ENCODE assay signal across 15 cellular contexts in the genomic region with DNA sequence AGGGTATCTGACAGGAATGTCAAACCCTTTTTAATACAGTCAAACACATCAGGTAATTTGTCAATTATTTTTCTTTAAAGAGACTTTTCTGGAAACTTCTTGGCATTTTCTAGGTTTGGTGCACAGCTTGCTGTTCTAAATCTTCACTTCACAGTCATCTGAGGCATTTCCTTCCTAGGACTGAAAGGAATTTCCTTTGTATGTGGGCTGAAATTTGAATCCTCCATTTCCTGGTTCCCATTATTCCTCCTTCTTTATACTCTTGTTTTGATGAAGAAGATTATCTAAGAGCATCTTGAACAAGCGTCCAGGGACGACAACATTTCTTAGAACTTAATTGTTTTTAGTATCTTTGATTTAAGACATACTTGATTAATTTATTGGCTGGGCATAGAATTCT. TPM values are rescaled to one million over a fixed set of nuclear protein-coding genes. Genes with fewer than 3 reads are reported as not detected.
DNase-seq lines count a peak whose midpoint lies in the region; ATAC-seq and TF ChIP-seq lines count a peak whose summit lies in the region.
"Had no signal": no experiment of that assay in that cellular context is flagged by ENCODE, and none has a peak within 500 bp of the region (broad histone marks: within the 10 kb centered on the region; RNA-seq: fewer than 3 reads in every experiment).

No MANE protein-coding gene starts in this region.

- H3K27ac ChIP-seq in heart right ventricle (peak overlapping the region in 8 of 10 donors; percentile 2 to 81 (median 49)), upper lobe of left lung (peak overlapping the region; percentile 23 to 79 (median 46))
- H3K27ac ChIP-seq: A549, PC-9 had no signal

- no peak for DNase-seq in heart right ventricle
- no peak for DNase-seq in Right ventricle myocardium inferior (ENCODE audit: missing footprints)
- peak; percentile 77 to 87 for DNase-seq in cardiac fibroblast (ENCODE audit: low read depth in 2 of 2)
- DNase-seq in kidney tubule cell (ENCODE audit: low spot score), result peak; percentile 44
- DNase-seq in upper lobe of left lung, result no peak
- no peak for DNase-seq in islet precursor cell
- no peak for DNase-seq in NK-92 treated with Interleukin-12 subunit alpha and Interleukin-12 subunit beta, amount 100 ng/mL, for 24 hours (lab: John Stamatoyannopoulos, UW)
- DNase-seq: activated gamma-delta T cell treated with Interleukin-2 at 50 U/mL for 16 hours; central memory CD4-positive, alpha-beta T cell; NCI-H1048; PC-9; T-helper 17 cell had no signal

- peaks cover 2 to 58% (median 37%) of the 10 kb centered on the region in 9 donors for H3K4me1 ChIP-seq in heart right ventricle
- peaks cover 0 to 11% (median 2%) of the 10 kb centered on the region in 4 donors for H3K4me1 ChIP-seq in upper lobe of left lung
- H3K4me1 ChIP-seq: A549 had no signal

- H3K27me3 ChIP-seq in heart right ventricle (no peaks in the 10 kb centered on the region), upper lobe of left lung (no peaks in the 10 kb centered on the region)
- H3K27me3 ChIP-seq: tibial nerve had no signal

- intact Hi-C loops in heart right ventricle (cut with DNase I), result no loop called here
- intact Hi-C loops in Right ventricle myocardium inferior (cut with DNase I), result no loop called here

- no peak for TF ChIP-seq CTCF in heart right ventricle (IDR thresholded peaks at IDR 0.05)
- TF ChIP-seq CTCF in cardiac fibroblast (IDR thresholded peaks at IDR 0.05; ENCODE audit: low read depth, low read length), result no peak
- no peak for TF ChIP-seq CTCF in upper lobe of left lung (IDR thresholded peaks at IDR 0.05)

- peak in 4 of 8 donors; percentile 46 to 65 (median 60) for ATAC-seq in heart right ventricle
- no peak for ATAC-seq in Right ventricle myocardium inferior
- no peak for ATAC-seq in upper lobe of left lung (ENCODE audit: low FRiP score in 2 of 2)
- no peak for ATAC-seq in GM19035 (IDR thresholded peaks at IDR 0.05; ENCODE audit: unreplicated experiment)
- ATAC-seq: A549, T-helper 17 cell had no signal

- no peak for TF ChIP-seq EP300 in upper lobe of left lung (IDR thresholded peaks at IDR 0.05)

- H3K9me3 ChIP-seq in heart right ventricle (peaks cover 0 to 4% (median 0%) of the 10 kb centered on the region in 11 donors), upper lobe of left lung (no peaks in the 10 kb centered on the region)
- H3K9me3 ChIP-seq: A549, tibial nerve had no signal

- 43 to 58% methylated on average over 2 of the region's 2 CpGs for WGBS in heart right ventricle, 2 donors
- WGBS in upper lobe of left lung, 2 donors, result 46 to 52% methylated on average over 2 of the region's 2 CpGs

- H3K36me3 ChIP-seq in heart right ventricle (peaks cover 0 to 15% (median 0%) of the 10 kb centered on the region in 9 donors), upper lobe of left lung (no peaks in the 10 kb centered on the region)

- no peak for TF ChIP-seq POLR2A in upper lobe of left lung (IDR thresholded peaks at IDR 0.05)

- H3K4me3 ChIP-seq in heart right ventricle (no peak overlapping the region), cardiac fibroblast (replicated peaks in 1 of 2; ENCODE audit: low read depth in 2 of 2, low read length in 2 of 2) (no peak overlapping the region), upper lobe of left lung (no peak overlapping the region)
- H3K4me3 ChIP-seq: A549, PC-9, tibial nerve had no signal

RNA-seq across cellular contexts. Expression of a gene that starts 24.9 kb away (rescaled TPM):
- total RNA-seq in heart right ventricle (100 to 1,000 TPM in 9 of 10 donors, 10 to 100 TPM in 1; 96.6 to 180 (median 132) TPM), Right ventricle myocardium inferior (99.1 TPM), upper lobe of left lung (100 to 1,000 TPM in 5 of 6 donors, 10 to 100 TPM in 1; 98.6 to 156 (median 124) TPM)
- 100 to 1,000 TPM in 1 of 2 donors, 10 to 100 TPM in 1; 69.9 to 119 TPM for polyA plus RNA-seq in heart right ventricle

Comparison
In these comparisons a context has a peak if more than half of its experiments do, and no peak if none do; other contexts are left out.
1. DNase-seq: peak in cardiac fibroblast (2 of 2) and kidney tubule cell (single experiment); none in heart right ventricle (0 of 2), Right ventricle myocardium inferior (single experiment), upper lobe of left lung (0 of 2), islet precursor cell (single experiment) and NK-92 treated with Interleukin-12 subunit alpha and Interleukin-12 subunit beta, amount 100 ng/mL, for 24 hours (single experiment).